8 cellular contexts compared by ENCODE assay signal in the genomic region with DNA sequence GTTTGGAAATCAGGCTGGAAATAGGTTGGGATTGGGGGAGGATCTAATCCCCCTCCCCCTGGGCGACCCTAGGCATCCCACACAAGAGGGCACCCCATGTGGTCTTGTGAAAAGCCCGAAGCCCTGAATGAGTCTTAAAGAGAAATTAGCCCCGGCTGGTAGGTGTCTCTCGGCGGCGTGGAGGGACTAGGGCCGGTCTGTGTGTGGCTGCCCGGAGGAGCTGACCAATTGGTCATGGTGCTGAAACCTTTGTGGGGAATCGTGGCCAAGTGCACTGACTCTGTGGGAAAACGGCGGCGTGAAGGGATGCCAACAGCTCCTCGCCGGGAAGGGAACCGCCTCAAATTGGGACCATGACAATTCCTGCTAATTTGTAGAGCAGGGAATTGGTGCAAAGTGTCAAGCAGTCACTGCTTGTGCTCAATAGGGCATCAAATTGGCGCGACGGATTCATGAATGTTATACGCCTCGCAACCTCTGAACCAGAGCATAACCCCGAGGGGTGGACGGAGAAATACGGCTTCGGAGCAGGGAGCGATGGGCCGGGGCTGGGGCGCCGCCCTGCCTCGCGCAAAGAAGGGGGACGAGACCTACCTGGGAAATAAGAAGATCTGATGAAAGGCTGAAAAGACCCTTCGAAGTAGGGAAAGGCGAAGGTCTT. TPM values are rescaled to one million over a fixed set of nuclear protein-coding genes. Genes with fewer than 3 reads are reported as not detected.
DNase-seq lines count a peak whose midpoint lies in the region; ATAC-seq, FAIRE-seq and TF ChIP-seq lines count a peak whose summit lies in the region.

No MANE protein-coding gene starts in this region.

- DNase-seq in GM10266 (ENCODE audit: extremely low spot score), result peak; percentile 48
- peak; percentile 44 for DNase-seq in OCI-M1 (lab: John Stamatoyannopoulos, UW)
- DNase-seq in erythroblast (lab: John Stamatoyannopoulos, UW), result peak; percentile 32 to 42
- no peak for DNase-seq in natural killer cell
- DNase-seq in immature natural killer cell, result no peak
- no peak for DNase-seq in GM12891 (ENCODE audit: insufficient read length, low spot score)
- DNase-seq in NCI-H510A treated with DMSO at 0.1 percent for 48 hours (lab: John Stamatoyannopoulos, UW), result no peak
- DNase-seq in germinal center (ENCODE audit: low spot score), result no peak

- H3K36me3 Mint-ChIP-seq in natural killer cell (peaks cover 13% of the 10 kb centered on the region), immature natural killer cell (peaks cover 0 to 9% (median 0%) of the 10 kb centered on the region in 3 donors)

- H3K4me1 Mint-ChIP-seq in natural killer cell (peaks cover 37 to 42% of the 10 kb centered on the region in 2 donors), immature natural killer cell (peaks cover 23 to 27% of the 10 kb centered on the region in 2 donors)

- H3K27me3 Mint-ChIP-seq in natural killer cell (ENCODE audit: low read depth in 2 of 2) (peaks cover 75 to 88% of the 10 kb centered on the region in 2 donors), immature natural killer cell (ENCODE audit: low read depth in 3 of 3) (peaks cover 39 to 61% (median 61%) of the 10 kb centered on the region in 3 donors)

- no peak for FAIRE-seq in GM12891 (lab: Jason Lieb, UNC)

- TF ChIP-seq POLR2A in erythroblast (IDR thresholded peaks at IDR 0.05; ENCODE audit: low read length) (no peak), GM12891 (IDR thresholded peaks at IDR 0.05; ENCODE audit: low read depth, low read length) (no peak)

- TF ChIP-seq CTCF in GM10266 (IDR thresholded peaks at IDR 0.05; ENCODE audit: control insufficient read depth, insufficient read depth, low read depth, missing control alignments) (no peak), natural killer cell (IDR thresholded peaks at IDR 0.05) (no peak)

- no peak for ATAC-seq in natural killer cell

- H3K9me3 Mint-ChIP-seq in natural killer cell, result peaks cover 0 to 3% of the 10 kb centered on the region in 2 donors
- peaks cover 0 to 34% (median 2%) of the 10 kb centered on the region in 6 donors for H3K9me3 Mint-ChIP-seq in immature natural killer cell

- H3K27ac Mint-ChIP-seq in natural killer cell, result peak overlapping the region in 1 of 2 donors; percentile 32
- no peak overlapping the region for H3K27ac Mint-ChIP-seq in immature natural killer cell

- intact Hi-C loops in natural killer cell (cut with micrococcal nuclease), result no loop called here

- H3K4me3 Mint-ChIP-seq in natural killer cell, result peak overlapping the region; percentile 40
- H3K4me3 Mint-ChIP-seq in immature natural killer cell, result peak overlapping the region in 2 of 5 donors; percentile 31 to 43

TF ChIP-seq in GM12891, 5 proteins besides CTCF, POLR2A, EP300 and RAD21:
- no peak for TF ChIP-seq SPI1 (IDR thresholded peaks at IDR 0.05; ENCODE audit: low read depth, low read length)
- no peak for TF ChIP-seq POU2F2 (IDR thresholded peaks at IDR 0.05; ENCODE audit: low read depth, low read length)
- TF ChIP-seq TAF1 (IDR thresholded peaks at IDR 0.05; ENCODE audit: low read depth, low read length), result no peak
- TF ChIP-seq PAX5 (IDR thresholded peaks at IDR 0.05; ENCODE audit: insufficient read depth, low read length, severe bottlenecking), result no peak
- TF ChIP-seq POLR2AphosphoS5 (IDR thresholded peaks at IDR 0.05; ENCODE audit: low read depth, low read length), result no peak

RNA-seq across cellular contexts. Expression of a gene that starts 1.5 kb away (rescaled TPM):
- not detected for total RNA-seq in natural killer cell
- polyA plus RNA-seq in immature natural killer cell, result not detected
- not detected for polyA plus RNA-seq in GM12891 (2012; ENCODE audit: low read depth, missing spikeins)

Comparison
In these comparisons a context has a peak if more than half of its experiments do, and no peak if none do; other contexts are left out.
1. DNase-seq: peak in GM10266 (single experiment), OCI-M1 (single experiment) and erythroblast (2 of 2); none in natural killer cell (single experiment), immature natural killer cell (0 of 3), GM12891 (single experiment), NCI-H510A treated with DMSO at 0.1 percent for 48 hours (single experiment) and germinal center (single experiment).